In genomic region chr11:72758690-72759389, GRCh38 we compare ENCODE assay signal across 11 cellular contexts. TPM values are rescaled to one million over a fixed set of nuclear protein-coding genes. Genes with fewer than 3 reads are reported as not detected.
DNase-seq lines count a peak whose midpoint lies in the region; ATAC-seq and TF ChIP-seq lines count a peak whose summit lies in the region.
"Had no signal": no experiment of that assay in that cellular context is flagged by ENCODE, and none has a peak within 500 bp of the region (broad histone marks: within the 10 kb centered on the region; RNA-seq: fewer than 3 reads in every experiment).

No MANE protein-coding gene starts in this region.

- H3K9me3 ChIP-seq in A673 (ENCODE audit: low read depth, low read length, poor library complexity, severe bottlenecking) (no peaks in the 10 kb centered on the region), lower lobe of right lung (no peaks in the 10 kb centered on the region)
- H3K9me3 ChIP-seq: transverse colon had no signal

- POLR2A ChIA-PET in A673 (lab: Charles Lee; ENCODE audit: low non-redundant PET), result no interaction called here
- POLR2A ChIA-PET in activated CD4-positive, alpha-beta memory T cell treated with anti-CD3 and anti-CD28 coated beads for 36 hours (lab: Charles Lee), result no interaction called here

- ATAC-seq in lower lobe of right lung (peak; percentile 24 to 46), HG03175 (IDR thresholded peaks at IDR 0.05; ENCODE audit: unreplicated experiment) (no peak), GM18907 (IDR thresholded peaks at IDR 0.05; ENCODE audit: unreplicated experiment) (no peak)
- ATAC-seq: activated CD4-positive, CD25-positive, alpha-beta regulatory T cell treated with anti-CD3 and anti-CD28 coated beads, Interleukin-2, amount 50 U/mL, for 24 hours had no signal

- intact Hi-C loops in A673 (cut with micrococcal nuclease; ENCODE audit: unreplicated experiment), result no loop called here
- intact Hi-C loops in lower lobe of right lung (cut with DNase I), result no loop called here
- intact Hi-C loops in activated CD4-positive, alpha-beta memory T cell treated with anti-CD3 and anti-CD28 coated beads for 36 hours (cut with micrococcal nuclease), result no loop called here

- H3K27me3 Mint-ChIP-seq in activated CD4-positive, alpha-beta memory T cell treated with anti-CD3 and anti-CD28 coated beads for 36 hours, result no peaks in the 10 kb centered on the region

- CTCF ChIA-PET in A673 (lab: Charles Lee), result no interaction called here
- CTCF ChIA-PET in activated CD4-positive, alpha-beta memory T cell treated with anti-CD3 and anti-CD28 coated beads for 36 hours (lab: Charles Lee), result interaction anchor here (0.7 to 1.0 kb wide), 3 partner anchors 34 to 35 kb away, joined by 3 to 4 read pairs (median 3); no protein-coding TSS in a partner anchor

- H3K4me3 Mint-ChIP-seq in activated CD4-positive, alpha-beta memory T cell treated with anti-CD3 and anti-CD28 coated beads for 36 hours, result no peak overlapping the region

- no peaks in the 10 kb centered on the region for H3K9me3 Mint-ChIP-seq in activated CD4-positive, alpha-beta memory T cell treated with anti-CD3 and anti-CD28 coated beads for 36 hours

- H3K36me3 ChIP-seq in A673 (ENCODE audit: insufficient read depth, low read length, poor library complexity, severe bottlenecking), result no peaks in the 10 kb centered on the region
- H3K36me3 ChIP-seq in lower lobe of right lung, result peaks cover 30% of the 10 kb centered on the region

- BruUV-seq in A673 (replicated peaks; lab: Mats Ljungman, UMichigan), result no TSS peak

- H3K36me3 Mint-ChIP-seq in activated CD4-positive, alpha-beta memory T cell treated with anti-CD3 and anti-CD28 coated beads for 36 hours, result peaks cover 3% of the 10 kb centered on the region

- H3K27me3 ChIP-seq in A673 (replicated peaks; ENCODE audit: insufficient read depth, low read depth, low read length, poor library complexity) (no peaks in the 10 kb centered on the region), lower lobe of right lung (ENCODE audit: low read depth) (no peaks in the 10 kb centered on the region)
- H3K27me3 ChIP-seq: transverse colon had no signal

- in situ Hi-C loops in astrocyte of the spinal cord (cut with HindIII; ENCODE audit: low sequenced_read_pairs), result no loop called here

- H3K4me1 ChIP-seq in A673 (ENCODE audit: insufficient read depth, low read length, poor library complexity, severe bottlenecking) (peaks cover 12% of the 10 kb centered on the region), lower lobe of right lung (no peaks in the 10 kb centered on the region)
- H3K4me1 ChIP-seq: transverse colon had no signal

- H3K4me3 ChIP-seq in A673 (ENCODE audit: low read depth, low read length, poor library complexity, severe bottlenecking) (no peak overlapping the region), astrocyte of the spinal cord (ENCODE audit: low read depth, low read length) (no peak overlapping the region), lower lobe of right lung (no peak overlapping the region)
- H3K4me3 ChIP-seq: transverse colon had no signal

- H3K4me1 Mint-ChIP-seq in activated CD4-positive, alpha-beta memory T cell treated with anti-CD3 and anti-CD28 coated beads for 36 hours (ENCODE audit: low read depth), result peaks cover 20% of the 10 kb centered on the region

- no peak overlapping the region for H3K27ac Mint-ChIP-seq in activated CD4-positive, alpha-beta memory T cell treated with anti-CD3 and anti-CD28 coated beads for 36 hours

- TF ChIP-seq CTCF in A673 (conservative IDR thresholded peaks at IDR 0.05; ENCODE audit: low read depth, low read length) (no peak), astrocyte of the spinal cord (IDR thresholded peaks at IDR 0.05; ENCODE audit: low read depth, low read length) (no peak), lower lobe of right lung (IDR thresholded peaks at IDR 0.05) (no peak)

- DNase-seq in A673 (ENCODE audit: low spot score) (peak; percentile 90), NCI-H1092 treated with DMSO at 0.1 percent for 48 hours (lab: John Stamatoyannopoulos, UW) (peak; percentile 83), astrocyte of the spinal cord (ENCODE audit: low read depth, low spot score) (peak; percentile 95), lower lobe of right lung (no peak), GF-D8 (lab: John Stamatoyannopoulos, UW) (no peak)
- no peak for DNase-seq in activated CD4-positive, alpha-beta memory T cell treated with anti-CD3 and anti-CD28 coated beads for 36 hours
- DNase-seq: aorta, transverse colon had no signal

- H3K27ac ChIP-seq in A673 (ENCODE audit: low read depth, low read length, poor library complexity, severe bottlenecking) (no peak overlapping the region), lower lobe of right lung (no peak overlapping the region)
- H3K27ac ChIP-seq: transverse colon had no signal

RNA-seq across cellular contexts. Expression of gene ARAP1, which starts 6.6 kb away (rescaled TPM):
- total RNA-seq in A673 (2021), result 66.1 and 68.4 TPM in 2 replicates
- total RNA-seq in lower lobe of right lung, result 276 TPM
- total RNA-seq in activated CD4-positive, alpha-beta memory T cell treated with anti-CD3 and anti-CD28 coated beads for 36 hours, result 10 to 100 TPM; 77.4 to 79.6 TPM

RNA-seq across cellular contexts. Expression of gene STARD10, which starts 35.0 kb away (rescaled TPM):
- 16.9 and 18.3 TPM in 2 replicates for total RNA-seq in A673 (2021)
- total RNA-seq in lower lobe of right lung, result 126 TPM
- total RNA-seq in activated CD4-positive, alpha-beta memory T cell treated with anti-CD3 and anti-CD28 coated beads for 36 hours, result 10 to 100 TPM; 14.8 to 16.8 TPM

RNA-seq across cellular contexts. Expression of gene ATG16L2, which starts 55.4 kb away (rescaled TPM):
- total RNA-seq in A673 (2021) (8.6 and 11.7 TPM in 2 replicates), lower lobe of right lung (104 TPM)
- 10 to 100 TPM; 79.7 to 91.1 TPM for total RNA-seq in activated CD4-positive, alpha-beta memory T cell treated with anti-CD3 and anti-CD28 coated beads for 36 hours

Comparison
In these comparisons a context has a peak if more than half of its experiments do, and no peak if none do; other contexts are left out.
1. DNase-seq: peak in A673 (single experiment), NCI-H1092 treated with DMSO at 0.1 percent for 48 hours (single experiment) and astrocyte of the spinal cord (single experiment); none in lower lobe of right lung (single experiment), activated CD4-positive, alpha-beta memory T cell treated with anti-CD3 and anti-CD28 coated beads for 36 hours (single experiment) and GF-D8 (single experiment).
2. ATAC-seq: peak in lower lobe of right lung (2 of 2); none in HG03175 (single experiment) and GM18907 (single experiment).